Comparison of ENCODE assay signal across 16 cellular contexts in genomic region chr14:104802120-104802912, GRCh38. TPM values are rescaled to one million over a fixed set of nuclear protein-coding genes. Genes with fewer than 3 reads are reported as not detected.
DNase-seq lines count a peak whose midpoint lies in the region; ATAC-seq, FAIRE-seq and TF ChIP-seq lines count a peak whose summit lies in the region.
"Had no signal": no experiment of that assay in that cellular context is flagged by ENCODE, and none has a peak within 500 bp of the region (broad histone marks: within the 10 kb centered on the region; RNA-seq: fewer than 3 reads in every experiment).

No MANE protein-coding gene starts in this region.

- FAIRE-seq in pancreas (lab: Jason Lieb, UNC) = no peak
- FAIRE-seq: A204.1 had no signal

- H3K4me1 ChIP-seq in pancreas = peaks cover 17 to 30% (median 18%) of the 10 kb centered on the region in 3 donors

- peak overlapping the region; percentile 37 to 84 (median 64) for H3K4me3 Mint-ChIP-seq in brain

- ATAC-seq in pancreas = no peak
- ATAC-seq in GM21529 (IDR thresholded peaks at IDR 0.05; ENCODE audit: unreplicated experiment) = no peak
- no peak for ATAC-seq in HG03460 (IDR thresholded peaks at IDR 0.05; ENCODE audit: unreplicated experiment)

- intact Hi-C loops in pancreas (cut with DNase I) = no loop called here

- 80 to 82% methylated on average over 34 of the region's 34 CpGs for WGBS in pancreas, 2 donors

- H3K4me3 ChIP-seq in LNCaP clone FGC (ENCODE audit: low read depth, low read length) (peak overlapping the region; percentile 63), pancreas (peak overlapping the region in 2 of 4 donors; percentile 54 to 67)

- no peaks in the 10 kb centered on the region for H3K9me3 ChIP-seq in pancreas
- H3K9me3 ChIP-seq: ascending aorta had no signal

- peak overlapping the region in 1 of 4 donors; percentile 15 for H3K27ac ChIP-seq in pancreas

- peaks cover 17% of the 10 kb centered on the region for H3K4me1 Mint-ChIP-seq in brain

- no peaks in the 10 kb centered on the region for H3K36me3 ChIP-seq in pancreas
- H3K36me3 ChIP-seq: ascending aorta had no signal

- DNase-seq in NCI-H2171 treated with DMSO at 0.1 percent for 48 hours (lab: John Stamatoyannopoulos, UW) (peak; percentile 18), NCI-H2171 (lab: John Stamatoyannopoulos, UW) (no peak), LNCaP clone FGC (ENCODE audit: low read depth) (no peak), pancreas (peak in 4 of 6 donors; percentile 23 to 83 (median 52)), A172 (ENCODE audit: low spot score) (no peak)
- DNase-seq: effector CD8-positive, alpha-beta T cell; NCI-H1092 treated with DMSO at 0.1 percent for 48 hours; NCI-H774; posterior cingulate gyrus; stimulated activated CD4-positive, alpha-beta T cell treated with anti-CD3 and anti-CD28 coated beads, Interleukin-4, amount 100 ng/mL, for 1 hour; SW 1271 had no signal

- H3K36me3 Mint-ChIP-seq in brain = no peaks in the 10 kb centered on the region

- H3K9me3 Mint-ChIP-seq in brain = peaks cover 0 to 7% (median 0%) of the 10 kb centered on the region in 5 experiments

- TF ChIP-seq CTCF in LNCaP clone FGC (IDR thresholded peaks at IDR 0.05; ENCODE audit: control insufficient read depth, extremely low read depth, insufficient read depth) (no peak), brain (conservative IDR thresholded peaks at IDR 0.05) (no peak), pancreas (IDR thresholded peaks at IDR 0.05) (no peak)

- peaks cover 32% of the 10 kb centered on the region for H3K27me3 Mint-ChIP-seq in brain

- no peaks in the 10 kb centered on the region for H3K27me3 ChIP-seq in pancreas
- H3K27me3 ChIP-seq: ascending aorta had no signal

- peak overlapping the region in 1 of 5 experiments; percentile 51 for H3K27ac Mint-ChIP-seq in brain

RNA-seq across cellular contexts. Expression of gene ZBTB42, which starts 1.4 kb away (rescaled TPM):
- polyA plus RNA-seq in brain (ENCODE audit: insufficient read depth, low read depth, low replicate concordance) (2.2 TPM), pancreas (1 to 10 TPM; 4.1 to 7.6 TPM)
- 10 to 100 TPM in 1 of 6 donors, 1 to 10 TPM in 5; 7.8 to 10.8 (median 8.5) TPM for total RNA-seq in pancreas
- 2.0 and 4.0 TPM in 2 replicates for total RNA-seq in A172 (2014; rRNA removed; shearing (Covaris generic))

RNA-seq across cellular contexts. Expression of gene AKT1, which starts 6.8 kb away (rescaled TPM):
- polyA plus RNA-seq in brain (ENCODE audit: insufficient read depth, low read depth, low replicate concordance) (192 TPM), pancreas (100 to 1,000 TPM in 1 of 2 donors, 10 to 100 TPM in 1; 84.7 to 106 TPM)
- 100 to 1,000 TPM in 1 of 6 donors, 10 to 100 TPM in 5; 70.0 to 102 (median 79.7) TPM for total RNA-seq in pancreas
- 105 and 107 TPM in 2 replicates for total RNA-seq in A172 (2014; rRNA removed; shearing (Covaris generic))

RNA-seq across cellular contexts. Expression of gene SIVA1, which starts 49.4 kb away (rescaled TPM):
- polyA plus RNA-seq in brain (ENCODE audit: insufficient read depth, low read depth, low replicate concordance) (130 TPM), pancreas (100 to 1,000 TPM in 1 of 2 donors, 10 to 100 TPM in 1; 76.3 to 136 TPM)
- total RNA-seq in pancreas = 10 to 100 TPM; 29.1 to 54.6 (median 38.8) TPM
- 187 and 210 TPM in 2 replicates for total RNA-seq in A172 (2014; rRNA removed; shearing (Covaris generic))

Comparison
In these comparisons a context has a peak if more than half of its experiments do, and no peak if none do; other contexts are left out.
1. DNase-seq: peak in NCI-H2171 treated with DMSO at 0.1 percent for 48 hours (single experiment) and pancreas (4 of 6); none in NCI-H2171 (single experiment), LNCaP clone FGC (single experiment) and A172 (single experiment).